In the genomic region with DNA sequence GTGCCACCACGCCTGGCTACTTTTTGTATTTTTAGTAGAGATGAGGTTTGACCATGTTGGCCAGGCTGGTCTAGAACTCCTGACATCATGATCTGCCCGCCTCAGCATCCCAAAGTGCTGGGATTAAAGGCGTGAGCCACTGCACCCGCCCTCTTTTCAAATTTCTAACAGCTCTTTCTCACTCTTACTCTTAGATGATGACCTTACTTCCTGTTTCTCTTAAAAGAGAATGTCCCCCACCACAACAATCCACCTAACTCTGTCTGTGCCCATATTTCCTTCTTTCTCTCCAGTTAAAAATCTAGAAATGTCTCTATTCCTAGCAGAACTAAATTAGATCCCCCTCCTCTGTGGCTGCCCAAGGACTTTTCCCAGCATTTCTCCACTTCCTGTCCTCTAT, we compare ENCODE assay signal across 20 cellular contexts.
"Had no signal": no experiment of that assay in that cellular context is flagged by ENCODE, and none has a peak within 500 bp of the region (broad histone marks: within the 10 kb centered on the region; RNA-seq: fewer than 3 reads in every experiment).

No MANE protein-coding gene starts in this region.

- H3K4me3 ChIP-seq: colonic mucosa, hepatocyte, left ventricle myocardium inferior, lower lobe of right lung, thoracic aorta had no signal

- H3K4me1 ChIP-seq: colonic mucosa, left ventricle myocardium inferior, lower lobe of right lung had no signal

- H3K79me2 ChIP-seq: hepatocyte had no signal

- H3K4me1 Mint-ChIP-seq: memory B cell, naive B cell had no signal

- H3K4me3 Mint-ChIP-seq: memory B cell; naive B cell; stimulated activated effector memory CD8-positive, alpha-beta T cell treated with anti-CD3 and anti-CD28 coated beads, Interleukin-12 subunit alpha, Interleukin-12 subunit beta, amount 100 ng/mL, for 72 hours; stimulated activated naive CD8-positive, alpha-beta T cell treated with anti-CD3 and anti-CD28 coated beads, Interleukin-15, Interleukin-2, amounts not matched to agents 100 ng/mL and 50 ng/mL, for 24 hours had no signal

- H3K36me3 ChIP-seq: colonic mucosa, left ventricle myocardium inferior, lower lobe of right lung, thoracic aorta had no signal

- H3K27me3 ChIP-seq: colonic mucosa, foreskin keratinocyte, hepatocyte had no signal

- H3K9me3 ChIP-seq: colonic mucosa, left ventricle myocardium inferior, lower lobe of right lung, thoracic aorta had no signal

- H3K9me3 Mint-ChIP-seq: stimulated activated effector memory CD8-positive, alpha-beta T cell treated with anti-CD3 and anti-CD28 coated beads, Interleukin-12 subunit alpha, Interleukin-12 subunit beta, amount 100 ng/mL, for 72 hours; stimulated activated naive CD8-positive, alpha-beta T cell treated with anti-CD3 and anti-CD28 coated beads, Interleukin-15, Interleukin-2, amounts not matched to agents 100 ng/mL and 50 ng/mL, for 24 hours had no signal

- DNase-seq: colonic mucosa; dermis blood vessel endothelial cell; erythroblast; foreskin keratinocyte; head of caudate nucleus; kidney; left cardiac atrium; left ventricle myocardium inferior; lower lobe of right lung; naive B cell; small intestine; stimulated activated CD4-positive, alpha-beta T cell treated with anti-CD3 and anti-CD28 coated beads, Interleukin-2, amount 100 ng/mL, for 48 hours; stimulated activated CD8-positive, alpha-beta memory T cell treated with anti-CD3 and anti-CD28 coated beads, Interleukin-4, amount 100 ng/mL, for 48 hours; substantia nigra; trophoblast cell had no signal

- H3K27ac Mint-ChIP-seq: memory B cell; naive B cell; stimulated activated effector memory CD8-positive, alpha-beta T cell treated with anti-CD3 and anti-CD28 coated beads, Interleukin-12 subunit alpha, Interleukin-12 subunit beta, amount 100 ng/mL, for 72 hours; stimulated activated naive CD8-positive, alpha-beta T cell treated with anti-CD3 and anti-CD28 coated beads, Interleukin-15, Interleukin-2, amounts not matched to agents 100 ng/mL and 50 ng/mL, for 24 hours had no signal

- H3K36me3 Mint-ChIP-seq: memory B cell; naive B cell; stimulated activated effector memory CD8-positive, alpha-beta T cell treated with anti-CD3 and anti-CD28 coated beads, Interleukin-12 subunit alpha, Interleukin-12 subunit beta, amount 100 ng/mL, for 72 hours had no signal

- H3K27ac ChIP-seq: colonic mucosa, foreskin keratinocyte, hepatocyte, left ventricle myocardium inferior, thoracic aorta had no signal

- H2AFZ ChIP-seq: hepatocyte had no signal

- ATAC-seq: foreskin keratinocyte; left cardiac atrium; lower lobe of right lung; stimulated activated effector memory CD8-positive, alpha-beta T cell treated with anti-CD3 and anti-CD28 coated beads, Interleukin-12 subunit alpha, Interleukin-12 subunit beta, amount 100 ng/mL, for 72 hours had no signal

- H3K4me2 ChIP-seq: hepatocyte had no signal
